ENCODE assay signal across 31 cellular contexts in genomic region chr12:32235251-32235650, GRCh38.
"Had no signal": no experiment of that assay in that cellular context is flagged by ENCODE, and none has a peak within 500 bp of the region (broad histone marks: within the 10 kb centered on the region; RNA-seq: fewer than 3 reads in every experiment).

No MANE protein-coding gene starts in this region.

- H3K4me1 ChIP-seq: ascending aorta, breast epithelium, colonic mucosa, gastrocnemius medialis had no signal

- DNase-seq: activated CD4-positive, alpha-beta memory T cell treated with anti-CD3 and anti-CD28 coated beads for 36 hours; activated CD4-positive, alpha-beta T cell treated with anti-CD3 and anti-CD28 coated beads for 36 hours; activated CD4-positive, alpha-beta T cell treated with anti-CD3 and anti-CD28 coated beads, Interleukin-2, amount 10 ng/mL, durations not matched to agents 24 days and 14 days; activated CD4-positive, CD25-positive, alpha-beta regulatory T cell; activated CD4-positive, CD25-positive, alpha-beta regulatory T cell treated with anti-CD3 and anti-CD28 coated beads, Interleukin-2, amount 50 U/mL, for 72 hours; activated CD8-positive, alpha-beta memory T cell treated with anti-CD3 and anti-CD28 coated beads, Interleukin-2, amount 10 ng/mL, durations not matched to agents 7 days and 5 days; activated CD8-positive, alpha-beta memory T cell treated with anti-CD3 and anti-CD28 coated beads, Interleukin-2, amount 50 U/mL, for 4 hours; activated CD8-positive, alpha-beta T cell treated with anti-CD3 and anti-CD28 coated beads, Interleukin-2, amount 10 ng/mL, durations not matched to agents 7 days and 5 days; activated gamma-delta T cell; activated naive CD4-positive, alpha-beta T cell; activated naive CD4-positive, alpha-beta T cell treated with anti-CD3 and anti-CD28 coated beads, Interleukin-2, amount 10 ng/mL, durations not matched to agents 7 days and 5 days; activated naive CD8-positive, alpha-beta T cell treated with anti-CD3 and anti-CD28 coated beads, Interleukin-2, amount 10 ng/mL, durations not matched to agents 7 days and 5 days; activated T-cell treated with anti-CD3 and anti-CD28 coated beads, Interleukin-2, amount 50 U/mL, for 24 hours; activated T-cell treated with anti-CD3 and anti-CD28 coated beads, Interleukin-2, amount 50 U/mL, for 72 hours; central memory CD4-positive, alpha-beta T cell; cerebellar nuclear complex; colonic mucosa; effector CD8-positive, alpha-beta T cell; foreskin fibroblast; gastrocnemius medialis; heart right ventricle; T-helper 1 cell; T-helper 17 cell; T1000 had no signal

- H3K27ac ChIP-seq: ascending aorta, breast epithelium, cardiac muscle cell, colonic mucosa, epithelial cell of prostate, gastrocnemius medialis, heart right ventricle had no signal

- H3K4me3 Mint-ChIP-seq: activated CD4-positive, alpha-beta memory T cell treated with anti-CD3 and anti-CD28 coated beads for 36 hours; activated CD4-positive, alpha-beta T cell treated with anti-CD3 and anti-CD28 coated beads for 36 hours; activated CD4-positive, alpha-beta T cell treated with anti-CD3 and anti-CD28 coated beads, Interleukin-2, amount 10 ng/mL, durations not matched to agents 24 days and 14 days; activated CD8-positive, alpha-beta memory T cell treated with anti-CD3 and anti-CD28 coated beads, Interleukin-2, amount 10 ng/mL, durations not matched to agents 7 days and 5 days; activated CD8-positive, alpha-beta T cell treated with anti-CD3 and anti-CD28 coated beads, Interleukin-2, amount 10 ng/mL, durations not matched to agents 7 days and 5 days; activated naive CD4-positive, alpha-beta T cell treated with anti-CD3 and anti-CD28 coated beads, Interleukin-2, amount 10 ng/mL, durations not matched to agents 7 days and 5 days; activated naive CD8-positive, alpha-beta T cell treated with anti-CD3 and anti-CD28 coated beads, Interleukin-2, amount 10 ng/mL, durations not matched to agents 7 days and 5 days; activated T-cell treated with anti-CD3 and anti-CD28 coated beads, Interleukin-2, amount 50 U/mL, for 24 hours; activated T-cell treated with anti-CD3 and anti-CD28 coated beads, Interleukin-2, amount 50 U/mL, for 72 hours; brain; T-helper 17 cell; T-helper 2 cell treated with Interferon-gamma antibody and Interleukin-4, amounts not matched to agents 5 μg/mL and 100 μg/mL, for 36 hours had no signal

- H3K9me3 ChIP-seq: colonic mucosa, gastrocnemius medialis had no signal

- H3K9me3 Mint-ChIP-seq: activated naive CD4-positive, alpha-beta T cell treated with anti-CD3 and anti-CD28 coated beads, Interleukin-2, amount 10 ng/mL, durations not matched to agents 7 days and 5 days had no signal

- H3K4me3 ChIP-seq: ascending aorta, breast epithelium, cardiac muscle cell, colonic mucosa, gastrocnemius medialis, heart right ventricle had no signal

- H3K27me3 ChIP-seq: ascending aorta, breast epithelium, cardiac muscle cell, colonic mucosa, gastrocnemius medialis, heart right ventricle had no signal

- H3K4me1 Mint-ChIP-seq: activated CD4-positive, alpha-beta T cell treated with anti-CD3 and anti-CD28 coated beads for 36 hours; activated CD4-positive, alpha-beta T cell treated with anti-CD3 and anti-CD28 coated beads, Interleukin-2, amount 10 ng/mL, durations not matched to agents 24 days and 14 days; activated CD8-positive, alpha-beta memory T cell treated with anti-CD3 and anti-CD28 coated beads, Interleukin-2, amount 10 ng/mL, durations not matched to agents 7 days and 5 days; activated naive CD4-positive, alpha-beta T cell treated with anti-CD3 and anti-CD28 coated beads, Interleukin-2, amount 10 ng/mL, durations not matched to agents 7 days and 5 days; activated naive CD8-positive, alpha-beta T cell treated with anti-CD3 and anti-CD28 coated beads, Interleukin-2, amount 10 ng/mL, durations not matched to agents 7 days and 5 days; T-helper 17 cell had no signal

- H3K27ac Mint-ChIP-seq: activated CD4-positive, alpha-beta memory T cell treated with anti-CD3 and anti-CD28 coated beads for 36 hours; activated CD4-positive, alpha-beta T cell treated with anti-CD3 and anti-CD28 coated beads for 36 hours; activated CD4-positive, alpha-beta T cell treated with anti-CD3 and anti-CD28 coated beads, Interleukin-2, amount 10 ng/mL, durations not matched to agents 24 days and 14 days; activated CD8-positive, alpha-beta memory T cell treated with anti-CD3 and anti-CD28 coated beads, Interleukin-2, amount 10 ng/mL, durations not matched to agents 7 days and 5 days; activated CD8-positive, alpha-beta T cell treated with anti-CD3 and anti-CD28 coated beads, Interleukin-2, amount 10 ng/mL, durations not matched to agents 7 days and 5 days; activated naive CD4-positive, alpha-beta T cell treated with anti-CD3 and anti-CD28 coated beads, Interleukin-2, amount 10 ng/mL, durations not matched to agents 7 days and 5 days; activated naive CD4-positive, alpha-beta T cell treated with anti-CD3 and anti-CD28 coated beads, Interleukin-2, amount 50 U/mL, for 72 hours; activated naive CD8-positive, alpha-beta T cell treated with anti-CD3 and anti-CD28 coated beads, Interleukin-2, amount 10 ng/mL, durations not matched to agents 7 days and 5 days; activated T-cell treated with anti-CD3 and anti-CD28 coated beads, Interleukin-2, amount 50 U/mL, for 24 hours; activated T-cell treated with anti-CD3 and anti-CD28 coated beads, Interleukin-2, amount 50 U/mL, for 72 hours; T-helper 17 cell; T-helper 2 cell treated with Interferon-gamma antibody and Interleukin-4, amounts not matched to agents 5 μg/mL and 100 μg/mL, for 36 hours had no signal

- H3K36me3 ChIP-seq: breast epithelium, cardiac muscle cell, colonic mucosa, gastrocnemius medialis had no signal

- H3K27me3 Mint-ChIP-seq: activated CD4-positive, alpha-beta memory T cell treated with anti-CD3 and anti-CD28 coated beads for 36 hours; activated CD4-positive, alpha-beta T cell treated with anti-CD3 and anti-CD28 coated beads for 36 hours; activated CD4-positive, alpha-beta T cell treated with anti-CD3 and anti-CD28 coated beads, Interleukin-2, amount 10 ng/mL, durations not matched to agents 24 days and 14 days; activated CD8-positive, alpha-beta memory T cell treated with anti-CD3 and anti-CD28 coated beads, Interleukin-2, amount 10 ng/mL, durations not matched to agents 7 days and 5 days; activated naive CD4-positive, alpha-beta T cell treated with anti-CD3 and anti-CD28 coated beads, Interleukin-2, amount 10 ng/mL, durations not matched to agents 7 days and 5 days; activated naive CD8-positive, alpha-beta T cell treated with anti-CD3 and anti-CD28 coated beads, Interleukin-2, amount 10 ng/mL, durations not matched to agents 7 days and 5 days; activated T-cell treated with anti-CD3 and anti-CD28 coated beads, Interleukin-2, amount 50 U/mL, for 24 hours; brain; T-helper 17 cell had no signal
